ENCODE assay signal across 9 cellular contexts in the genomic region with DNA sequence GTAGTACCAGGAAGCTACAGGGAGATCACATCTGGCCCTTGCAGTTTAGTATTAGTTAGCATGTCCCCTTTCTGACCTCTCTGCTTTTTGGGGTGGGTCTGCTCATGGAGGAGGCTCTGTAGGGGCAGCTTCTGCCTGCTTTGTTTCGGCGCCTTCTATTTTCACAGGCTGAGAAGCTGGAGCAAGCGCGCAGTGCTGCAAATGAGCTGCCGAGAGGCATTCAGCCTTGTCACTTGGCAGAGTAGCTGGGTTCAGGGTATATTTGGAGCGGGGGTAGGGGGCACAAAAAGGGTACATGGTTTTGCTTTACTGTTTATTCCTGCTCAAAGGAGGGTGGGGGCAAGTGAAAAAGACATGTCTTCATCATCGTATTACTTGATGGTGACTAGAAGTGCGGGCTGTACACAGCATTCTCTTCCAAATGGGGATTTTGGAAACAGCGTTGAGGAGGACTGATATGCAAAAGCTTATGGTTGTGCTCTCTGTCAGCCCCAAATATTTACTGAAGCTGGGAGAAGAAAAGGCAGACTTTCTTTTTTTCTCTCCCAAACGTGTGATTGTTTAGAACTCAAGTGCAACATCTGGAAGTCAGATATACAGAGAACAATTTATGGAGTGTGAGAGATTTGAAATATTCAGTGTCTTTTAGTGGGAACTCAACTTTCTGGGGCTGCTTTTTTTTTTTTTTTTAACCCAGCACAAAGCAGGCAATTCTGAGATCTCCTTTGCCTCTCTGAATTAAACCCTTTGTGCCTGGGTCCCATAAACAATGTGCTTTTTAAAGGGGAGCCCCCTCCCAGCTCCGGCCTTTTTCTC.
DNase-seq lines count a peak whose midpoint lies in the region; ATAC-seq and TF ChIP-seq lines count a peak whose summit lies in the region.
"Had no signal": no experiment of that assay in that cellular context is flagged by ENCODE, and none has a peak within 500 bp of the region (broad histone marks: within the 10 kb centered on the region; RNA-seq: fewer than 3 reads in every experiment).

No MANE protein-coding gene starts in this region.

- no peaks in the 10 kb centered on the region for H3K27me3 ChIP-seq in CD4-positive, CD25-positive, alpha-beta regulatory T cell (ENCODE audit: control insufficient read depth, insufficient read depth, low read length)
- H3K27me3 ChIP-seq in OCI-LY1 (ENCODE audit: insufficient read depth, low read length): no peaks in the 10 kb centered on the region
- H3K27me3 ChIP-seq in esophagus (ENCODE audit: control insufficient read depth in 1 of 2, insufficient read depth in 2 of 2, low read length in 2 of 2): no peaks in the 10 kb centered on the region

- H3F3A ChIP-seq in OCI-LY1 (ENCODE audit: insufficient read depth, low read length): no peaks in the 10 kb centered on the region

- H3K9me3 Mint-ChIP-seq in CD4-positive, CD25-positive, alpha-beta regulatory T cell: no peaks in the 10 kb centered on the region

- H3K4me2 ChIP-seq in OCI-LY1 (ENCODE audit: low read length): peak overlapping the region; percentile 76

- no peaks in the 10 kb centered on the region for H3K27me3 Mint-ChIP-seq in CD4-positive, CD25-positive, alpha-beta regulatory T cell

- ATAC-seq in CD4-positive, CD25-positive, alpha-beta regulatory T cell (ENCODE audit: low read depth in 2 of 2): no peak
- ATAC-seq in GM18861 (IDR thresholded peaks at IDR 0.05; ENCODE audit: unreplicated experiment) (no peak), GM21786 (IDR thresholded peaks at IDR 0.05; ENCODE audit: unreplicated experiment) (no peak)

- no peak for TF ChIP-seq CTCF in OCI-LY1 (IDR thresholded peaks at IDR 0.05; ENCODE audit: low read length)
- no peak for TF ChIP-seq CTCF in GM13977 (IDR thresholded peaks at IDR 0.05; ENCODE audit: extremely low read depth, insufficient read depth, missing control alignments)

- no peaks in the 10 kb centered on the region for H4K20me1 ChIP-seq in OCI-LY1 (ENCODE audit: insufficient read depth, low read length)

- H3K4me3 Mint-ChIP-seq in CD4-positive, CD25-positive, alpha-beta regulatory T cell: no peak overlapping the region

- H3K79me2 ChIP-seq in OCI-LY1 (ENCODE audit: insufficient read depth, low read length): no peaks in the 10 kb centered on the region

- H3K27ac ChIP-seq in CD4-positive, CD25-positive, alpha-beta regulatory T cell (ENCODE audit: insufficient read depth, low read length, poor library complexity, severe bottlenecking): peak overlapping the region; percentile 93
- H3K27ac ChIP-seq in OCI-LY1 (ENCODE audit: low read depth, low read length, poor library complexity, severe bottlenecking) (peak overlapping the region; percentile 73), esophagus (ENCODE audit: low read depth in 2 of 2, low read length in 1 of 2) (peak overlapping the region; percentile 77 to 84)

- H2AFZ ChIP-seq in OCI-LY1 (ENCODE audit: low read length): no peak overlapping the region

- H3K36me3 Mint-ChIP-seq in CD4-positive, CD25-positive, alpha-beta regulatory T cell: peaks cover 15% of the 10 kb centered on the region

- peak in 1 of 3 donors; percentile 57 for DNase-seq in CD4-positive, CD25-positive, alpha-beta regulatory T cell
- DNase-seq in occipital lobe (lab: John Stamatoyannopoulos, UW) (peak; percentile 42), DMS153 (lab: John Stamatoyannopoulos, UW) (no peak), GM13977 (ENCODE audit: low spot score) (no peak)
- DNase-seq: NCI-H1694 treated with DMSO at 0.1 percent for 48 hours had no signal

- in situ Hi-C loops in GM13977 (cut with MboI; ENCODE audit: low pct_unique_long_range_greater_than_20kb, low sequenced_read_pairs, unreplicated experiment): no loop called here

- H3K9me2 ChIP-seq in OCI-LY1 (ENCODE audit: low read depth, low read length): no peaks in the 10 kb centered on the region

- H3K4me3 ChIP-seq in CD4-positive, CD25-positive, alpha-beta regulatory T cell (ENCODE audit: low read depth, low read length): peak overlapping the region; percentile 94
- H3K4me3 ChIP-seq in OCI-LY1 (ENCODE audit: low read depth, low read length, poor library complexity, severe bottlenecking) (peak overlapping the region; percentile 69), esophagus (ENCODE audit: low read depth in 1 of 2, low read length in 2 of 2) (peak overlapping the region in 1 of 2 donors; percentile 12)

- H3K27ac Mint-ChIP-seq in CD4-positive, CD25-positive, alpha-beta regulatory T cell: peak overlapping the region in 2 of 3 donors; percentile 99 to 100

- peak overlapping the region; percentile 35 for H3K9ac ChIP-seq in OCI-LY1 (ENCODE audit: low read length)

- H3K9me3 ChIP-seq in CD4-positive, CD25-positive, alpha-beta regulatory T cell (ENCODE audit: control insufficient read depth in 2 of 2, low read length in 2 of 2): no peaks in the 10 kb centered on the region
- H3K9me3 ChIP-seq in OCI-LY1 (ENCODE audit: low read length) (no peaks in the 10 kb centered on the region), esophagus (ENCODE audit: control insufficient read depth in 2 of 2, insufficient read depth in 1 of 2, low read depth in 1 of 2, low read length in 1 of 2) (no peaks in the 10 kb centered on the region)

- WGBS in esophagus, 2 donors: 30 to 38% methylated on average over 11 of the region's 11 CpGs

- peaks cover 9% of the 10 kb centered on the region for H3K36me3 ChIP-seq in CD4-positive, CD25-positive, alpha-beta regulatory T cell (ENCODE audit: control insufficient read depth, insufficient read depth, low read length)
- H3K36me3 ChIP-seq in OCI-LY1 (ENCODE audit: insufficient read depth, low read length) (no peaks in the 10 kb centered on the region), esophagus (ENCODE audit: control insufficient read depth in 2 of 2, insufficient read depth in 2 of 2, low read length in 1 of 2) (no peaks in the 10 kb centered on the region)

- H3K4me1 ChIP-seq in CD4-positive, CD25-positive, alpha-beta regulatory T cell (ENCODE audit: control insufficient read depth, insufficient read depth, low read length, poor library complexity, severe bottlenecking): peaks cover 73% of the 10 kb centered on the region
- peaks cover 49% of the 10 kb centered on the region for H3K4me1 ChIP-seq in OCI-LY1 (ENCODE audit: insufficient read depth, low read length, severe bottlenecking)
- peaks cover 4 to 7% of the 10 kb centered on the region in 2 donors for H3K4me1 ChIP-seq in esophagus (ENCODE audit: control insufficient read depth in 2 of 2, insufficient read depth in 2 of 2, low read length in 1 of 2)

- H3K4me1 Mint-ChIP-seq in CD4-positive, CD25-positive, alpha-beta regulatory T cell: peaks cover 8 to 47% (median 42%) of the 10 kb centered on the region in 4 donors
